ENCODE assay signal across 16 cellular contexts in genomic region chr2:27704342-27704876, GRCh38. TPM values are rescaled to one million over a fixed set of nuclear protein-coding genes. Genes with fewer than 3 reads are reported as not detected.
A peak's percentile ranks its signal among the peaks of the same experiment; 100 is the strongest.
DNase-seq lines count a peak whose midpoint lies in the region; FAIRE-seq and TF ChIP-seq lines count a peak whose summit lies in the region.
"Had no signal": no experiment of that assay in that cellular context is flagged by ENCODE, and none has a peak within 500 bp of the region (broad histone marks: within the 10 kb centered on the region; RNA-seq: fewer than 3 reads in every experiment).

No MANE protein-coding gene starts in this region.

- H3K27me3 ChIP-seq in astrocyte (ENCODE audit: insufficient read depth, low read length) (no peaks in the 10 kb centered on the region), keratinocyte (ENCODE audit: control insufficient read depth, extremely low read depth, insufficient read depth, low read length) (no peaks in the 10 kb centered on the region), stomach (no peaks in the 10 kb centered on the region)
- H3K27me3 ChIP-seq: SJSA1, upper lobe of left lung had no signal

- H4K20me1 ChIP-seq in astrocyte (ENCODE audit: insufficient read depth, low read length) (no peaks in the 10 kb centered on the region), keratinocyte (ENCODE audit: control insufficient read depth, extremely low read depth, insufficient read depth, low read length) (no peaks in the 10 kb centered on the region)

- peaks cover 3% of the 10 kb centered on the region for H3K27me3 Mint-ChIP-seq in HFFc6 (ENCODE audit: insufficient read depth)
- H3K27me3 Mint-ChIP-seq in astrocyte (ENCODE audit: low read depth, unreplicated experiment): no peaks in the 10 kb centered on the region
- H3K27me3 Mint-ChIP-seq: activated naive CD4-positive, alpha-beta T cell treated with anti-CD3 and anti-CD28 coated beads, Interleukin-2, amount 50 U/mL, for 24 hours had no signal

- DNase-seq in HFFc6: no peak
- no peak for DNase-seq in astrocyte (ENCODE audit: low read depth)
- no peak for DNase-seq in keratinocyte (ENCODE audit: low read depth, low spot score)
- DNase-seq in stomach: no peak
- DNase-seq in NAMALWA (ENCODE audit: low spot score): no peak
- DNase-seq in CD1c-positive myeloid dendritic cell (ENCODE audit: extremely low spot score): no peak
- no peak for DNase-seq in RKO (ENCODE audit: low spot score)
- no peak for DNase-seq in stimulated activated CD4-positive, alpha-beta T cell treated with anti-CD3 and anti-CD28 coated beads, Interleukin-4, amount 100 ng/mL, for 24 hours

- no peaks in the 10 kb centered on the region for H3K36me3 Mint-ChIP-seq in HFFc6 (ENCODE audit: low read depth)
- no peaks in the 10 kb centered on the region for H3K36me3 Mint-ChIP-seq in astrocyte (ENCODE audit: low read depth, unreplicated experiment)
- H3K36me3 Mint-ChIP-seq: activated naive CD4-positive, alpha-beta T cell treated with anti-CD3 and anti-CD28 coated beads, Interleukin-2, amount 50 U/mL, for 24 hours; stimulated activated memory B cell treated with anti-CD40 and anti-IgM and Interleukin-4, amounts not matched to agents 10 μg/mL and 1 μg/mL and 100 μg/mL, for 72 hours; WTC11 had no signal

- no peaks in the 10 kb centered on the region for H3K79me2 ChIP-seq in astrocyte (ENCODE audit: insufficient read depth, low read length)
- H3K79me2 ChIP-seq in keratinocyte (ENCODE audit: control insufficient read depth, insufficient read depth, low read length): no peaks in the 10 kb centered on the region

- H3K4me3 Mint-ChIP-seq in HFFc6: no peak overlapping the region
- H3K4me3 Mint-ChIP-seq in astrocyte (ENCODE audit: unreplicated experiment): no peak overlapping the region
- H3K4me3 Mint-ChIP-seq: activated CD8-positive, alpha-beta T cell treated with anti-CD3 and anti-CD28 coated beads, Interleukin-2, amount 10 ng/mL, durations not matched to agents 7 days and 5 days; activated naive CD4-positive, alpha-beta T cell treated with anti-CD3 and anti-CD28 coated beads, Interleukin-2, amount 50 U/mL, for 24 hours; stimulated activated memory B cell treated with anti-CD40 and anti-IgM and Interleukin-4, amounts not matched to agents 10 μg/mL and 1 μg/mL and 100 μg/mL, for 72 hours; T-helper 2 cell treated with Interferon-gamma antibody and Interleukin-4, amounts not matched to agents 5 μg/mL and 100 μg/mL, for 36 hours; WTC11 had no signal

- TF ChIP-seq EP300 in stomach (IDR thresholded peaks at IDR 0.05): no peak

- H3K4me3 ChIP-seq in astrocyte (ENCODE audit: insufficient read depth, low read depth, low read length) (no peak overlapping the region), keratinocyte (ENCODE audit: control insufficient read depth in 2 of 3, extremely low read depth in 1 of 3, insufficient read depth in 2 of 3, low read depth in 1 of 3, low read length in 3 of 3) (no peak overlapping the region), stomach (no peak overlapping the region)
- H3K4me3 ChIP-seq: SJSA1, upper lobe of left lung had no signal

- FAIRE-seq in astrocyte (lab: Jason Lieb, UNC) (no peak), keratinocyte (lab: Jason Lieb, UNC) (no peak)
- FAIRE-seq: colon had no signal

- no peaks in the 10 kb centered on the region for H3K9me1 ChIP-seq in keratinocyte (ENCODE audit: control insufficient read depth, extremely low read depth, insufficient read depth, low read length)

- H2AFZ ChIP-seq in astrocyte (ENCODE audit: low read depth, low read length) (no peak overlapping the region), keratinocyte (ENCODE audit: control insufficient read depth, low read length) (peak overlapping the region; percentile 32)

- H3K4me1 Mint-ChIP-seq in HFFc6 (ENCODE audit: low read depth) (peaks cover 60% of the 10 kb centered on the region), astrocyte (ENCODE audit: low read depth, unreplicated experiment) (peaks cover 32% of the 10 kb centered on the region)
- H3K4me1 Mint-ChIP-seq: WTC11 had no signal

- intact Hi-C loops in stomach (cut with DNase I; ENCODE audit: low total_unique reads): no loop called here

- H3K9me3 ChIP-seq in astrocyte (ENCODE audit: insufficient read depth, low read depth, low read length) (no peaks in the 10 kb centered on the region), keratinocyte (ENCODE audit: control insufficient read depth, low read depth, low read length) (no peaks in the 10 kb centered on the region), stomach (no peaks in the 10 kb centered on the region)
- H3K9me3 ChIP-seq: SJSA1, upper lobe of left lung had no signal

- H3K9ac ChIP-seq in astrocyte (ENCODE audit: low read length) (peak overlapping the region; percentile 54), keratinocyte (ENCODE audit: control insufficient read depth, extremely low read depth, insufficient read depth, low read length) (no peak overlapping the region)

- peak overlapping the region; percentile 17 for H3K27ac ChIP-seq in astrocyte (ENCODE audit: low read depth, low read length)
- H3K27ac ChIP-seq in keratinocyte (ENCODE audit: control insufficient read depth, insufficient read depth, low read length): peak overlapping the region; percentile 52
- peak overlapping the region; percentile 30 to 91 (median 90) for H3K27ac ChIP-seq in stomach
- H3K27ac ChIP-seq: SJSA1 had no signal

- WGBS in stomach, 5 donors: 78 to 88% (median 85%) methylated on average over 5 of the region's 5 CpGs

- H3K27ac Mint-ChIP-seq in HFFc6: peak overlapping the region; percentile 77
- H3K27ac Mint-ChIP-seq in astrocyte (ENCODE audit: unreplicated experiment): peak overlapping the region; percentile 83
- H3K27ac Mint-ChIP-seq: activated CD8-positive, alpha-beta T cell treated with anti-CD3 and anti-CD28 coated beads, Interleukin-2, amount 10 ng/mL, durations not matched to agents 7 days and 5 days; activated naive CD4-positive, alpha-beta T cell treated with anti-CD3 and anti-CD28 coated beads, Interleukin-2, amount 50 U/mL, for 24 hours; stimulated activated memory B cell treated with anti-CD40 and anti-IgM and Interleukin-4, amounts not matched to agents 10 μg/mL and 1 μg/mL and 100 μg/mL, for 72 hours; WTC11 had no signal

- TF ChIP-seq POLR2A in stomach (IDR thresholded peaks at IDR 0.05): no peak

- H3K4me2 ChIP-seq in astrocyte (ENCODE audit: low read length): no peak overlapping the region
- peak overlapping the region; percentile 31 for H3K4me2 ChIP-seq in keratinocyte (ENCODE audit: control insufficient read depth, extremely low read depth, insufficient read depth, low read depth, low read length)

- TF ChIP-seq CTCF in HFFc6 (IDR thresholded peaks at IDR 0.05) (no peak), astrocyte (IDR thresholded peaks at IDR 0.05; ENCODE audit: insufficient read depth, low read depth, low read length) (no peak), keratinocyte (optimal IDR thresholded peaks at IDR 0.05 in 1 of 3, IDR thresholded peaks at IDR 0.05 in 1 of 3, conservative IDR thresholded peaks at IDR 0.05 in 1 of 3; ENCODE audit: extremely low read depth in 1 of 3, insufficient read depth in 2 of 3, low read length in 3 of 3) (no peak), stomach (IDR thresholded peaks at IDR 0.05) (no peak)

- no peaks in the 10 kb centered on the region for H3K9me3 Mint-ChIP-seq in HFFc6
- H3K9me3 Mint-ChIP-seq in astrocyte (ENCODE audit: unreplicated experiment): no peaks in the 10 kb centered on the region
- H3K9me3 Mint-ChIP-seq: activated naive CD4-positive, alpha-beta T cell treated with anti-CD3 and anti-CD28 coated beads, Interleukin-2, amount 50 U/mL, for 24 hours; stimulated activated memory B cell treated with anti-CD40 and anti-IgM and Interleukin-4, amounts not matched to agents 10 μg/mL and 1 μg/mL and 100 μg/mL, for 72 hours; T-helper 2 cell treated with Interferon-gamma antibody and Interleukin-4, amounts not matched to agents 5 μg/mL and 100 μg/mL, for 36 hours; WTC11 had no signal

- H3K36me3 ChIP-seq in astrocyte (ENCODE audit: insufficient read depth, low read length) (no peaks in the 10 kb centered on the region), keratinocyte (ENCODE audit: control insufficient read depth in 2 of 2, extremely low read depth in 1 of 2, insufficient read depth in 2 of 2, low read length in 2 of 2) (no peaks in the 10 kb centered on the region), stomach (no peaks in the 10 kb centered on the region)
- H3K36me3 ChIP-seq: SJSA1, upper lobe of left lung had no signal

- H3K4me1 ChIP-seq in astrocyte (ENCODE audit: insufficient read depth, low read length) (peaks cover 40% of the 10 kb centered on the region), keratinocyte (ENCODE audit: control insufficient read depth, extremely low read depth, insufficient read depth, low read length) (peaks cover 39% of the 10 kb centered on the region), stomach (peaks cover 10 to 40% (median 24%) of the 10 kb centered on the region in 4 donors)

- dilution Hi-C loops in keratinocyte (cut with MboI; ENCODE audit: extremely low pct_ligation_motif_present, low sequenced_read_pairs): no loop called here

RNA-seq across cellular contexts. Expression of gene SLC4A1AP, which starts 40.7 kb away (rescaled TPM):
- total RNA-seq in HFFc6 (2021; fragmentation: NEBNext Ultra II Directional; extraction: Animal tissue kit (Norgen Biotek cat#: 25700)): 10 to 100 TPM; 23.0 to 27.1 (median 24.5) TPM
- total RNA-seq in astrocyte (20.9 and 21.3 TPM in 2 replicates), stomach (10 to 100 TPM; 25.7 to 58.9 (median 30.6) TPM)
- polyA plus RNA-seq in keratinocyte (10.3 to 17.0 TPM (median 13.5 TPM) in 3 replicates), stomach (10 to 100 TPM; 11.2 to 12.2 (median 11.9) TPM)
- polyA plus RNA-seq in keratinocyte (2011; ENCODE audit: low read depth): 56.3 TPM
- 12.6 and 15.0 TPM in 2 replicates for polyA plus RNA-seq in keratinocyte (2011; cell fraction: cytosol; rRNA removed)
- 20.6 and 27.6 TPM in 2 replicates for polyA plus RNA-seq in keratinocyte (2011; cell fraction: nucleus; rRNA removed)
- 19.9 and 24.1 TPM in 2 replicates for polyA plus RNA-seq in keratinocyte (2012; ENCODE audit: low replicate concordance)
- 5.0 to 6.8 TPM (median 6.0 TPM) in 3 replicates for polyA minus RNA-seq in keratinocyte
- 10.7 TPM for polyA minus RNA-seq in keratinocyte (2011; cell fraction: cytosol; rRNA and poly(A)+ RNA removed)
- polyA minus RNA-seq in keratinocyte (2011; cell fraction: nucleus; rRNA and poly(A)+ RNA removed): 8.3 and 10.8 TPM in 2 replicates

RNA-seq across cellular contexts. Expression of gene SUPT7L, which starts 41.0 kb away (rescaled TPM):
- total RNA-seq in HFFc6 (2021; fragmentation: NEBNext Ultra II Directional; extraction: Animal tissue kit (Norgen Biotek cat#: 25700)): 10 to 100 TPM; 22.7 to 26.4 (median 24.2) TPM
- total RNA-seq in astrocyte (25.9 and 27.8 TPM in 2 replicates), stomach (10 to 100 TPM; 18.2 to 50.9 (median 29.6) TPM)
- polyA plus RNA-seq in keratinocyte (30.4 to 39.8 TPM (median 38.5 TPM) in 3 replicates), stomach (10 to 100 TPM; 10.1 to 22.0 (median 13.2) TPM)
- 9.7 TPM for polyA plus RNA-seq in keratinocyte (2011; ENCODE audit: low read depth)
- 19.8 and 27.1 TPM in 2 replicates for polyA plus RNA-seq in keratinocyte (2011; cell fraction: cytosol; rRNA removed)
- polyA plus RNA-seq in keratinocyte (2011; cell fraction: nucleus; rRNA removed): 110 and 119 TPM in 2 replicates
- polyA plus RNA-seq in keratinocyte (2012; ENCODE audit: low replicate concordance): 20.7 and 21.2 TPM in 2 replicates
- 21.2 to 31.2 TPM (median 31.2 TPM) in 3 replicates for polyA minus RNA-seq in keratinocyte
- 15.7 TPM for polyA minus RNA-seq in keratinocyte (2011; cell fraction: cytosol; rRNA and poly(A)+ RNA removed)
- polyA minus RNA-seq in keratinocyte (2011; cell fraction: nucleus; rRNA and poly(A)+ RNA removed): 28.8 and 34.4 TPM in 2 replicates

Comparison
In these comparisons a context has a peak if more than half of its experiments do, and no peak if none do; other contexts are left out.
1. H3K27ac ChIP-seq: peak in every context shown above with its lines; median percentile 90 in stomach; 52 in keratinocyte; 17 in astrocyte.